Comparison of ENCODE assay signal across 8 cellular contexts in genomic region chr15:88274534-88275460, GRCh38. TPM values are rescaled to one million over a fixed set of nuclear protein-coding genes. Genes with fewer than 3 reads are reported as not detected.
DNase-seq lines count a peak whose midpoint lies in the region; ATAC-seq, FAIRE-seq and TF ChIP-seq lines count a peak whose summit lies in the region.

No MANE protein-coding gene starts in this region.

- no peak overlapping the region for H2BK5ac ChIP-seq in trophoblast cell (ENCODE audit: low read depth, low read length, poor library complexity)

- H3K4ac ChIP-seq in trophoblast cell (ENCODE audit: low read depth, low read length), result no peak overlapping the region

- no peak overlapping the region for H2AK5ac ChIP-seq in trophoblast cell (ENCODE audit: low read length)

- H4K12ac ChIP-seq in trophoblast cell (ENCODE audit: low read depth, low read length), result no peak overlapping the region

- H3K4me3 ChIP-seq in trophoblast cell (ENCODE audit: low read depth, low read length), result no peak overlapping the region
- no peak overlapping the region for H3K4me3 ChIP-seq in vagina

- peak; percentile 75 for ATAC-seq in GM18499 (IDR thresholded peaks at IDR 0.05; ENCODE audit: insufficient read depth, unreplicated experiment)
- ATAC-seq in HG03066 (IDR thresholded peaks at IDR 0.05; ENCODE audit: low read depth, unreplicated experiment), result peak; percentile 92

- H3K18ac ChIP-seq in trophoblast cell (ENCODE audit: low read length), result no peak overlapping the region

- TF ChIP-seq CTCF in AG09319 (IDR thresholded peaks at IDR 0.05; ENCODE audit: low read depth, low read length) (peak; percentile 90), vagina (IDR thresholded peaks at IDR 0.05) (peak; percentile 39 to 69 (median 68))

- no peak overlapping the region for H4K91ac ChIP-seq in trophoblast cell (ENCODE audit: low read depth, low read length)

- H3K4me1 ChIP-seq in trophoblast cell (ENCODE audit: control insufficient read depth in 1 of 2, insufficient read depth in 2 of 2, low read length in 2 of 2) (no peaks in the 10 kb centered on the region), vagina (no peaks in the 10 kb centered on the region)

- H3K36me3 ChIP-seq in trophoblast cell (ENCODE audit: control insufficient read depth in 1 of 2, insufficient read depth in 2 of 2, low read length in 2 of 2) (no peaks in the 10 kb centered on the region), vagina (no peaks in the 10 kb centered on the region)

- intact Hi-C loops in vagina (cut with DNase I), result loop anchor here (5.0 to 10.0 kb wide), 2 partner anchors 600 to 1242 kb away; no protein-coding TSS in a partner anchor

- TF ChIP-seq POLR2A in vagina (IDR thresholded peaks at IDR 0.05), result no peak

- H3K27ac ChIP-seq in trophoblast cell (ENCODE audit: low read depth, low read length) (no peak overlapping the region), vagina (no peak overlapping the region)

- H3K14ac ChIP-seq in trophoblast cell (ENCODE audit: low read length), result no peak overlapping the region

- DNase-seq in AG09319 (ENCODE audit: extremely low read depth, low read depth) (peak; percentile 7), OCI-M1 (lab: John Stamatoyannopoulos, UW) (peak; percentile 75), frontal cortex (ENCODE audit: low spot score in 2 of 2) (peak; percentile 45 to 78), trophoblast cell (peak; percentile 44 to 80), vagina (ENCODE audit: extremely low spot score in 2 of 2) (no peak)
- DNase-seq in activated T-helper 9 cell treated with anti-CD3 and anti-CD28 coated beads, Interleukin-2, amount 50 U/mL, for 16 hours (ENCODE audit: low read depth), result peak; percentile 23

- no CpG with 5 or more reads among the region's 11 CpGs for WGBS in trophoblast cell (ENCODE audit: extremely low coverage, insufficient coverage, insufficient read length)

- H3K79me1 ChIP-seq in trophoblast cell (ENCODE audit: low read length), result no peaks in the 10 kb centered on the region

- H2BK120ac ChIP-seq in trophoblast cell (ENCODE audit: insufficient read depth, low read length, poor library complexity), result no peak overlapping the region

- H3K27me3 ChIP-seq in trophoblast cell (ENCODE audit: insufficient read depth, low read length) (no peaks in the 10 kb centered on the region), vagina (no peaks in the 10 kb centered on the region)

- no peak overlapping the region for H3K4me2 ChIP-seq in trophoblast cell (ENCODE audit: low read length)

- H2AFZ ChIP-seq in trophoblast cell (ENCODE audit: insufficient read depth, low read length, poor library complexity), result no peak overlapping the region

- no peak overlapping the region for H3K23ac ChIP-seq in trophoblast cell (ENCODE audit: low read length)

- no peak overlapping the region for H2BK12ac ChIP-seq in trophoblast cell (ENCODE audit: low read length)

- H3K79me2 ChIP-seq in trophoblast cell (ENCODE audit: control insufficient read depth, insufficient read depth, low read length, poor library complexity), result no peaks in the 10 kb centered on the region

- H3K9ac ChIP-seq in trophoblast cell (ENCODE audit: low read length), result no peak overlapping the region

- H4K8ac ChIP-seq in trophoblast cell (ENCODE audit: low read depth, low read length), result no peak overlapping the region

- no peak for FAIRE-seq in frontal cortex (lab: Jason Lieb, UNC)

- H3K9me3 ChIP-seq in trophoblast cell (ENCODE audit: insufficient read depth, low read depth, low read length) (peaks cover 3% of the 10 kb centered on the region), vagina (no peaks in the 10 kb centered on the region)

RNA-seq across cellular contexts. Expression of gene NTRK3, which starts 18.3 kb away (rescaled TPM):
- total RNA-seq in frontal cortex (34.6 TPM), vagina (4.9 TPM)
- 1.2 and 1.5 TPM in 2 replicates for polyA plus RNA-seq in trophoblast cell (2013)

Comparison
In these comparisons a context has a peak if more than half of its experiments do, and no peak if none do; other contexts are left out.
1. DNase-seq: peak in AG09319 (single experiment), OCI-M1 (single experiment), activated T-helper 9 cell treated with anti-CD3 and anti-CD28 coated beads, Interleukin-2, amount 50 U/mL, for 16 hours (single experiment), frontal cortex (2 of 2) and trophoblast cell (2 of 2); none in vagina (0 of 2).